Comparison of ENCODE assay signal across 13 cellular contexts in genomic region chr13:94228781-94229180, GRCh38.
"Had no signal": no experiment of that assay in that cellular context is flagged by ENCODE, and none has a peak within 500 bp of the region (broad histone marks: within the 10 kb centered on the region; RNA-seq: fewer than 3 reads in every experiment).

No MANE protein-coding gene starts in this region.

- DNase-seq: activated CD4-positive, alpha-beta T cell treated with anti-CD3 and anti-CD28 coated beads, Interleukin-2, amount 50 U/mL, for 4 hours; activated CD8-positive, alpha-beta memory T cell treated with anti-CD3 and anti-CD28 coated beads, Interleukin-2, amount 10 ng/mL, durations not matched to agents 7 days and 5 days; activated effector memory CD4-positive, alpha-beta T cell treated with Interleukin-2 at 50 U/mL for 16 hours; activated T-cell treated with anti-CD3 and anti-CD28 coated beads, Interleukin-2, amount 50 U/mL, for 24 hours; immature natural killer cell; mammary epithelial cell; mucosa of descending colon; stimulated activated CD4-positive, alpha-beta T cell treated with anti-CD3 and anti-CD28 coated beads, Interleukin-4, amount 100 ng/mL, for 1 hour; stimulated activated CD8-positive, alpha-beta memory T cell treated with anti-CD3 and anti-CD28 coated beads, Interleukin-4, amount 100 ng/mL, for 48 hours; testis had no signal

- H3K36me3 Mint-ChIP-seq: activated CD8-positive, alpha-beta memory T cell treated with anti-CD3 and anti-CD28 coated beads, Interleukin-2, amount 10 ng/mL, durations not matched to agents 7 days and 5 days; activated naive CD4-positive, alpha-beta T cell treated with anti-CD3 and anti-CD28 coated beads, Interleukin-2, amount 50 U/mL, for 72 hours; immature natural killer cell; natural killer cell treated with Interleukin-12 subunit alpha and Interleukin-12 subunit beta and Interleukin-15 and Interleukin-18, amount 100 ng/mL, for 72 hours had no signal

- H3K9me3 Mint-ChIP-seq: activated naive CD4-positive, alpha-beta T cell treated with anti-CD3 and anti-CD28 coated beads, Interleukin-2, amount 50 U/mL, for 72 hours; activated T-cell treated with anti-CD3 and anti-CD28 coated beads, Interleukin-2, amount 50 U/mL, for 24 hours; immature natural killer cell; natural killer cell treated with Interleukin-12 subunit alpha and Interleukin-12 subunit beta and Interleukin-15 and Interleukin-18, amount 100 ng/mL, for 72 hours; stimulated activated naive CD8-positive, alpha-beta T cell treated with anti-CD3 and anti-CD28 coated beads, Interleukin-15, Interleukin-2, amounts not matched to agents 100 ng/mL and 50 ng/mL, for 24 hours had no signal

- H3K27ac Mint-ChIP-seq: activated CD8-positive, alpha-beta memory T cell treated with anti-CD3 and anti-CD28 coated beads, Interleukin-2, amount 10 ng/mL, durations not matched to agents 7 days and 5 days; activated naive CD4-positive, alpha-beta T cell treated with anti-CD3 and anti-CD28 coated beads, Interleukin-2, amount 50 U/mL, for 72 hours; activated T-cell treated with anti-CD3 and anti-CD28 coated beads, Interleukin-2, amount 50 U/mL, for 24 hours; immature natural killer cell; natural killer cell treated with Interleukin-12 subunit alpha and Interleukin-12 subunit beta and Interleukin-15 and Interleukin-18, amount 100 ng/mL, for 72 hours; stimulated activated naive CD8-positive, alpha-beta T cell treated with anti-CD3 and anti-CD28 coated beads, Interleukin-15, Interleukin-2, amounts not matched to agents 100 ng/mL and 50 ng/mL, for 24 hours had no signal

- ATAC-seq: activated CD8-positive, alpha-beta memory T cell treated with anti-CD3 and anti-CD28 coated beads, Interleukin-2, amount 10 ng/mL, durations not matched to agents 7 days and 5 days; activated naive CD4-positive, alpha-beta T cell treated with anti-CD3 and anti-CD28 coated beads, Interleukin-2, amount 50 U/mL, for 72 hours; mucosa of descending colon; natural killer cell treated with Interleukin-12 subunit alpha and Interleukin-12 subunit beta and Interleukin-15 and Interleukin-18, amount 100 ng/mL, for 72 hours had no signal

- H3K9me3 ChIP-seq: mucosa of descending colon, testis had no signal

- H3K4me1 Mint-ChIP-seq: activated CD8-positive, alpha-beta memory T cell treated with anti-CD3 and anti-CD28 coated beads, Interleukin-2, amount 10 ng/mL, durations not matched to agents 7 days and 5 days; immature natural killer cell had no signal

- H3K27me3 Mint-ChIP-seq: activated T-cell treated with anti-CD3 and anti-CD28 coated beads, Interleukin-2, amount 50 U/mL, for 24 hours; stimulated activated naive CD8-positive, alpha-beta T cell treated with anti-CD3 and anti-CD28 coated beads, Interleukin-15, Interleukin-2, amounts not matched to agents 100 ng/mL and 50 ng/mL, for 24 hours had no signal

- H3K4me3 Mint-ChIP-seq: activated CD8-positive, alpha-beta memory T cell treated with anti-CD3 and anti-CD28 coated beads, Interleukin-2, amount 10 ng/mL, durations not matched to agents 7 days and 5 days; activated T-cell treated with anti-CD3 and anti-CD28 coated beads, Interleukin-2, amount 50 U/mL, for 24 hours; immature natural killer cell; natural killer cell treated with Interleukin-12 subunit alpha and Interleukin-12 subunit beta and Interleukin-15 and Interleukin-18, amount 100 ng/mL, for 72 hours; stimulated activated naive CD8-positive, alpha-beta T cell treated with anti-CD3 and anti-CD28 coated beads, Interleukin-15, Interleukin-2, amounts not matched to agents 100 ng/mL and 50 ng/mL, for 24 hours had no signal
